In genomic region chr17:58329035-58329807, GRCh38 we compare ENCODE assay signal across 8 cellular contexts. TPM values are rescaled to one million over a fixed set of nuclear protein-coding genes. Genes with fewer than 3 reads are reported as not detected.
DNase-seq lines count a peak whose midpoint lies in the region; ATAC-seq and TF ChIP-seq lines count a peak whose summit lies in the region.

No MANE protein-coding gene starts in this region.

- no peak for TF ChIP-seq CTCF in uterus (IDR thresholded peaks at IDR 0.05)
- no peak for TF ChIP-seq CTCF in coronary artery (IDR thresholded peaks at IDR 0.05)

- H3K4me3 Mint-ChIP-seq in activated T-cell treated with anti-CD3 and anti-CD28 coated beads, Interleukin-2, amount 50 U/mL, for 72 hours = peak overlapping the region; percentile 75 to 93

- H3K4me3 ChIP-seq in uterus (no peak overlapping the region), coronary artery (no peak overlapping the region)

- DNase-seq in NOMO-1 (lab: John Stamatoyannopoulos, UW; ENCODE audit: unreplicated experiment in 2 of 2) (peak; percentile 78 to 98), left ventricle myocardium superior (peak; percentile 53), uterus (no peak), coronary artery (ENCODE audit: low spot score) (no peak)
- DNase-seq in activated T-cell treated with anti-CD3 and anti-CD28 coated beads, Interleukin-2, amount 50 U/mL, for 72 hours = peak; percentile 85 to 91
- DNase-seq in stimulated activated CD4-positive, alpha-beta T cell treated with anti-CD3 and anti-CD28 coated beads, Interleukin-2, amount 100 ng/mL, for 4 hours (ENCODE audit: low read depth) = peak; percentile 83

- no peak overlapping the region for H3K27ac ChIP-seq in uterus
- H3K27ac ChIP-seq in coronary artery = no peak overlapping the region

- H3K9me3 ChIP-seq in uterus = no peaks in the 10 kb centered on the region

- peak overlapping the region; percentile 53 for H3K27ac Mint-ChIP-seq in activated T-cell treated with anti-CD3 and anti-CD28 coated beads, Interleukin-2, amount 50 U/mL, for 72 hours

- peaks cover 25 to 26% of the 10 kb centered on the region in 2 donors for H3K36me3 Mint-ChIP-seq in activated T-cell treated with anti-CD3 and anti-CD28 coated beads, Interleukin-2, amount 50 U/mL, for 72 hours (ENCODE audit: insufficient read depth in 2 of 2)

- no peaks in the 10 kb centered on the region for H3K27me3 ChIP-seq in uterus

- no peaks in the 10 kb centered on the region for H3K36me3 ChIP-seq in uterus

- no peaks in the 10 kb centered on the region for H3K4me1 ChIP-seq in uterus

- peaks cover 50% of the 10 kb centered on the region for H3K4me1 Mint-ChIP-seq in activated T-cell treated with anti-CD3 and anti-CD28 coated beads, Interleukin-2, amount 50 U/mL, for 72 hours (ENCODE audit: low read depth)

- H3K27me3 Mint-ChIP-seq in activated T-cell treated with anti-CD3 and anti-CD28 coated beads, Interleukin-2, amount 50 U/mL, for 72 hours (ENCODE audit: low read depth) = no peaks in the 10 kb centered on the region

- TF ChIP-seq POLR2A in uterus (IDR thresholded peaks at IDR 0.05) = no peak

- intact Hi-C loops in left ventricle myocardium superior (cut with micrococcal nuclease) (no loop called here), uterus (cut with DNase I; ENCODE audit: low total_unique reads) (no loop called here)

- ATAC-seq in GM18511 (IDR thresholded peaks at IDR 0.05; ENCODE audit: unreplicated experiment) (peak; percentile 41), HG02759 (IDR thresholded peaks at IDR 0.05; ENCODE audit: unreplicated experiment) (peak; percentile 39), left ventricle myocardium superior (peak; percentile 33)
- peak; percentile 32 to 47 for ATAC-seq in activated T-cell treated with anti-CD3 and anti-CD28 coated beads, Interleukin-2, amount 50 U/mL, for 72 hours (replicated peaks in 1 of 2)

- no peaks in the 10 kb centered on the region for H3K9me3 Mint-ChIP-seq in activated T-cell treated with anti-CD3 and anti-CD28 coated beads, Interleukin-2, amount 50 U/mL, for 72 hours

RNA-seq across cellular contexts. Expression of gene TSPOAP1, which starts 0.6 kb away (rescaled TPM):
- 10 to 100 TPM; 42.3 to 55.3 TPM for total RNA-seq in activated T-cell treated with anti-CD3 and anti-CD28 coated beads, Interleukin-2, amount 50 U/mL, for 72 hours
- total RNA-seq in left ventricle myocardium superior = 18.8 TPM
- total RNA-seq in uterus = 10 to 100 TPM in 3 of 4 donors, under 1 TPM in 1; 0.59 to 43.7 (median 32.4) TPM

RNA-seq across cellular contexts. Expression of gene SUPT4H1, which starts 22.8 kb away (rescaled TPM):
- total RNA-seq in activated T-cell treated with anti-CD3 and anti-CD28 coated beads, Interleukin-2, amount 50 U/mL, for 72 hours = 100 to 1,000 TPM; 101 to 110 TPM
- 62.2 TPM for total RNA-seq in left ventricle myocardium superior
- 100 to 1,000 TPM in 2 of 4 donors, 10 to 100 TPM in 2; 31.1 to 267 (median 98.1) TPM for total RNA-seq in uterus

RNA-seq across cellular contexts. Expression of gene MPO, which starts 48.5 kb away (rescaled TPM):
- under 1 TPM in 1 of 2 donors, not detected in 1; 0.09 TPM for total RNA-seq in activated T-cell treated with anti-CD3 and anti-CD28 coated beads, Interleukin-2, amount 50 U/mL, for 72 hours
- total RNA-seq in left ventricle myocardium superior = 0.42 TPM
- 10 to 100 TPM in 1 of 4 donors, under 1 TPM in 1, not detected in 2; 0.79 to 21.7 TPM for total RNA-seq in uterus

Comparison
In these comparisons a context has a peak if more than half of its experiments do, and no peak if none do; other contexts are left out.
1. DNase-seq: peak in NOMO-1 (2 of 2), activated T-cell treated with anti-CD3 and anti-CD28 coated beads, Interleukin-2, amount 50 U/mL, for 72 hours (2 of 2), left ventricle myocardium superior (single experiment) and stimulated activated CD4-positive, alpha-beta T cell treated with anti-CD3 and anti-CD28 coated beads, Interleukin-2, amount 100 ng/mL, for 4 hours (single experiment); none in uterus (0 of 2) and coronary artery (single experiment).
2. Peak in every context shown above with its lines, with median percentiles within 50 percentile points of each other: ATAC-seq.